ENCODE assay signal across 5 cellular contexts in genomic region chr15:82666606-82667005, GRCh38. TPM values are rescaled to one million over a fixed set of nuclear protein-coding genes. Genes with fewer than 3 reads are reported as not detected.
"Had no signal": no experiment of that assay in that cellular context is flagged by ENCODE, and none has a peak within 500 bp of the region (broad histone marks: within the 10 kb centered on the region; RNA-seq: fewer than 3 reads in every experiment).

No MANE protein-coding gene starts in this region.

- H3K27ac Mint-ChIP-seq: GM23338 had no signal

- H3K4me3 ChIP-seq: GM23338 had no signal

- DNase-seq: H9, HCEC 1CT, IMR-90 had no signal

- H3K4me1 Mint-ChIP-seq: GM23338, H9 had no signal

- ATAC-seq: GM23338 had no signal

- H3K4me2 ChIP-seq: GM23338 had no signal

- H3K4me3 Mint-ChIP-seq: GM23338, H9 had no signal

- H3K9me3 Mint-ChIP-seq: GM23338, H9 had no signal

- H2AFZ ChIP-seq: GM23338 had no signal

RNA-seq across cellular contexts. Expression of gene CPEB1, which starts 19.4 kb away (rescaled TPM):
- total RNA-seq: HT-29 had no signal

RNA-seq across cellular contexts. Expression of gene AP3B2, which starts 43.1 kb away (rescaled TPM):
- total RNA-seq: HT-29, IMR-90 had no signal
